ENCODE assay signal across 9 cellular contexts in the genomic region with DNA sequence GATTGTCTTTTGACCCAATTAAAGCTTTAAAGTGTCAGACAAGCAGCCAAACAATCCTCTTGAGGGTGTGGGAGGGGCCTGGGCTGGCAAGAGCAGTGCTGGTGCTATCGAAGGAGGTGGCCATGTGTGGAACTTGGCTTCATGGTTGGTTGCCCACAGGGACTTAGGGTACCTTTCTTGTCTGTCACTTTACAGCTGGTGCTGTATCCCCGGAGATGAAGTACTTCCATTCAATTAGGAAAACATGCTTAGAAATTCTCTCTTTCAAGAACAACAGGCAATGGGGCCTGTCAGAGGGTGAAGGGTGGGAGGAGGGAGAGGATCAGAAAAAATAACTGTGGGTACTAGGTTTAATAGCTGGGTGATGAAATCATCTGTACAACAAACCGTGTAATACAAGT.
A peak's percentile ranks its signal among the peaks of the same experiment; 100 is the strongest.
DNase-seq lines count a peak whose midpoint lies in the region; ATAC-seq and TF ChIP-seq lines count a peak whose summit lies in the region.
"Had no signal": no experiment of that assay in that cellular context is flagged by ENCODE, and none has a peak within 500 bp of the region (broad histone marks: within the 10 kb centered on the region; RNA-seq: fewer than 3 reads in every experiment).

No MANE protein-coding gene starts in this region.

- H2AFZ ChIP-seq in SK-N-SH (ENCODE audit: low read depth) = no peak overlapping the region

- peaks cover 43% of the 10 kb centered on the region for H3F3A ChIP-seq in SK-N-SH (replicated peaks; ENCODE audit: insufficient read depth)

- H3K27ac ChIP-seq in SK-N-SH (ENCODE audit: low read depth in 2 of 2, low read length in 1 of 2) (peak overlapping the region; percentile 62 to 77; a peak in 3 of 4 replicates), RWPE1 (peak overlapping the region; percentile 88), left ventricle myocardium inferior (replicated peaks) (peak overlapping the region; percentile 57)
- H3K27ac ChIP-seq: C4-2B had no signal

- H3K36me3 ChIP-seq in SK-N-SH (replicated peaks in 1 of 2; ENCODE audit: control insufficient read depth in 1 of 2, insufficient read depth in 2 of 2, low read length in 1 of 2) (no peaks in the 10 kb centered on the region), left ventricle myocardium inferior (no peaks in the 10 kb centered on the region)

- DNase-seq in SK-N-SH = no peak
- DNase-seq in RWPE1 (ENCODE audit: low spot score) = no peak
- peak; percentile 41 for DNase-seq in left ventricle myocardium inferior
- DNase-seq in activated CD4-positive, alpha-beta T cell treated with anti-CD3 and anti-CD28 coated beads for 1 hour = no peak
- DNase-seq in T1000 (lab: John Stamatoyannopoulos, UW) = no peak
- DNase-seq in SW 1271 (lab: John Stamatoyannopoulos, UW) = no peak

- POLR2A ChIA-PET in SK-N-SH (lab: Yijun Ruan, JAX) (no interaction called here), RWPE1 (lab: Yijun Ruan, JAX; ENCODE audit: low non-redundant PET) (no interaction called here)

- intact Hi-C loops in left ventricle myocardium inferior (cut with micrococcal nuclease) = no loop called here

- WGBS in SK-N-SH (ENCODE audit: low lambda C conversion rate) = 79% methylated on average over 3 of the region's 3 CpGs

- ATAC-seq in SK-N-SH treated with all-trans-retinoic acid at 6 μM for 48 hours = no peak
- ATAC-seq in HG03025 (IDR thresholded peaks at IDR 0.05; ENCODE audit: low FRiP score, unreplicated experiment) = peak; percentile 64

- H3K9ac ChIP-seq in SK-N-SH = peak overlapping the region; percentile 4; the same call in 1 of the 2 replicates

- no peaks in the 10 kb centered on the region for H3K9me2 ChIP-seq in SK-N-SH

- H3K4me1 ChIP-seq in SK-N-SH (ENCODE audit: control insufficient read depth in 1 of 2, insufficient read depth in 2 of 2, low read depth in 1 of 2, low read length in 1 of 2) = peaks cover 2 to 51% of the 10 kb centered on the region in 2 experiments
- H3K4me1 ChIP-seq in left ventricle myocardium inferior = peaks cover 74% of the 10 kb centered on the region

- TF ChIP-seq RAD21 in SK-N-SH (IDR thresholded peaks at IDR 0.05; ENCODE audit: low read length) = no peak

- CTCF ChIA-PET in SK-N-SH (lab: Yijun Ruan, JAX) = interaction anchor here (1.0 kb wide), 1 partner anchor 27 kb away, joined by 3 read pairs; no protein-coding TSS in a partner anchor
- CTCF ChIA-PET in RWPE1 (lab: Yijun Ruan, JAX) = no interaction called here

- no peaks in the 10 kb centered on the region for H4K20me1 ChIP-seq in SK-N-SH (ENCODE audit: insufficient read depth)

- no peaks in the 10 kb centered on the region for H3K9me3 ChIP-seq in SK-N-SH
- H3K9me3 ChIP-seq in left ventricle myocardium inferior (replicated peaks) = no peaks in the 10 kb centered on the region

- H3K27me3 ChIP-seq in SK-N-SH (ENCODE audit: insufficient read depth) = no peaks in the 10 kb centered on the region
- H3K27me3 ChIP-seq in left ventricle myocardium inferior (ENCODE audit: low read depth) = no peaks in the 10 kb centered on the region

- H3K4me2 ChIP-seq in SK-N-SH = no peak overlapping the region

- no peak for TF ChIP-seq EP300 in SK-N-SH (IDR thresholded peaks at IDR 0.05; ENCODE audit: borderline replicate concordance in 1 of 2, low read depth in 1 of 2, low read length in 1 of 2)

- H3K4me3 ChIP-seq in SK-N-SH (ENCODE audit: low read depth in 2 of 2, low read length in 1 of 2) = no peak overlapping the region
- no peak overlapping the region for H3K4me3 ChIP-seq in left ventricle myocardium inferior

- TF ChIP-seq CTCF in SK-N-SH (IDR thresholded peaks at IDR 0.05) (no peak), RWPE1 (conservative IDR thresholded peaks at IDR 0.05; ENCODE audit: low read depth) (no peak), left ventricle myocardium inferior (IDR thresholded peaks at IDR 0.05; ENCODE audit: borderline replicate concordance) (no peak)

- no peaks in the 10 kb centered on the region for H3K79me2 ChIP-seq in SK-N-SH (ENCODE audit: insufficient read depth)

TF ChIP-seq in SK-N-SH, 30 proteins besides CTCF, POLR2A, EP300 and RAD21 (continues in another document):
- TF ChIP-seq, protein P1, sequence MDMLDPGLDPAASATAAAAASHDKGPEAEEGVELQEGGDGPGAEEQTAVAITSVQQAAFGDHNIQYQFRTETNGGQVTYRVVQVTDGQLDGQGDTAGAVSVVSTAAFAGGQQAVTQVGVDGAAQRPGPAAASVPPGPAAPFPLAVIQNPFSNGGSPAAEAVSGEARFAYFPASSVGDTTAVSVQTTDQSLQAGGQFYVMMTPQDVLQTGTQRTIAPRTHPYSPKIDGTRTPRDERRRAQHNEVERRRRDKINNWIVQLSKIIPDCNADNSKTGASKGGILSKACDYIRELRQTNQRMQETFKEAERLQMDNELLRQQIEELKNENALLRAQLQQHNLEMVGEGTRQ (IDR thresholded peaks at IDR 0.05; ENCODE audit: borderline replicate concordance, low read depth, low read length) = no peak
- TF ChIP-seq ELF1 (IDR thresholded peaks at IDR 0.05) = no peak
- no peak for TF ChIP-seq RFX5 (IDR thresholded peaks at IDR 0.05; ENCODE audit: low read length)
- TF ChIP-seq, protein P2, sequence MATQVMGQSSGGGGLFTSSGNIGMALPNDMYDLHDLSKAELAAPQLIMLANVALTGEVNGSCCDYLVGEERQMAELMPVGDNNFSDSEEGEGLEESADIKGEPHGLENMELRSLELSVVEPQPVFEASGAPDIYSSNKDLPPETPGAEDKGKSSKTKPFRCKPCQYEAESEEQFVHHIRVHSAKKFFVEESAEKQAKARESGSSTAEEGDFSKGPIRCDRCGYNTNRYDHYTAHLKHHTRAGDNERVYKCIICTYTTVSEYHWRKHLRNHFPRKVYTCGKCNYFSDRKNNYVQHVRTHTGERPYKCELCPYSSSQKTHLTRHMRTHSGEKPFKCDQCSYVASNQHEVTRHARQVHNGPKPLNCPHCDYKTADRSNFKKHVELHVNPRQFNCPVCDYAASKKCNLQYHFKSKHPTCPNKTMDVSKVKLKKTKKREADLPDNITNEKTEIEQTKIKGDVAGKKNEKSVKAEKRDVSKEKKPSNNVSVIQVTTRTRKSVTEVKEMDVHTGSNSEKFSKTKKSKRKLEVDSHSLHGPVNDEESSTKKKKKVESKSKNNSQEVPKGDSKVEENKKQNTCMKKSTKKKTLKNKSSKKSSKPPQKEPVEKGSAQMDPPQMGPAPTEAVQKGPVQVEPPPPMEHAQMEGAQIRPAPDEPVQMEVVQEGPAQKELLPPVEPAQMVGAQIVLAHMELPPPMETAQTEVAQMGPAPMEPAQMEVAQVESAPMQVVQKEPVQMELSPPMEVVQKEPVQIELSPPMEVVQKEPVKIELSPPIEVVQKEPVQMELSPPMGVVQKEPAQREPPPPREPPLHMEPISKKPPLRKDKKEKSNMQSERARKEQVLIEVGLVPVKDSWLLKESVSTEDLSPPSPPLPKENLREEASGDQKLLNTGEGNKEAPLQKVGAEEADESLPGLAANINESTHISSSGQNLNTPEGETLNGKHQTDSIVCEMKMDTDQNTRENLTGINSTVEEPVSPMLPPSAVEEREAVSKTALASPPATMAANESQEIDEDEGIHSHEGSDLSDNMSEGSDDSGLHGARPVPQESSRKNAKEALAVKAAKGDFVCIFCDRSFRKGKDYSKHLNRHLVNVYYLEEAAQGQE (IDR thresholded peaks at IDR 0.05; ENCODE audit: low read depth, low read length) = no peak

TF ChIP-seq in SK-N-SH treated with all-trans-retinoic acid at 6 μM for 48 hours, 23 proteins besides CTCF, POLR2A, EP300 and RAD21:
- TF ChIP-seq GLIS3 (CRISPR knock-in tag; IDR thresholded peaks at IDR 0.05) (no peak), TCF4 (CRISPR knock-in tag; IDR thresholded peaks at IDR 0.05; ENCODE audit: borderline replicate concordance) (no peak), OSR1 (CRISPR knock-in tag; IDR thresholded peaks at IDR 0.05) (no peak), ZFP30 (CRISPR knock-in tag; IDR thresholded peaks at IDR 0.05) (no peak)
- TF ChIP-seq, protein P3, sequence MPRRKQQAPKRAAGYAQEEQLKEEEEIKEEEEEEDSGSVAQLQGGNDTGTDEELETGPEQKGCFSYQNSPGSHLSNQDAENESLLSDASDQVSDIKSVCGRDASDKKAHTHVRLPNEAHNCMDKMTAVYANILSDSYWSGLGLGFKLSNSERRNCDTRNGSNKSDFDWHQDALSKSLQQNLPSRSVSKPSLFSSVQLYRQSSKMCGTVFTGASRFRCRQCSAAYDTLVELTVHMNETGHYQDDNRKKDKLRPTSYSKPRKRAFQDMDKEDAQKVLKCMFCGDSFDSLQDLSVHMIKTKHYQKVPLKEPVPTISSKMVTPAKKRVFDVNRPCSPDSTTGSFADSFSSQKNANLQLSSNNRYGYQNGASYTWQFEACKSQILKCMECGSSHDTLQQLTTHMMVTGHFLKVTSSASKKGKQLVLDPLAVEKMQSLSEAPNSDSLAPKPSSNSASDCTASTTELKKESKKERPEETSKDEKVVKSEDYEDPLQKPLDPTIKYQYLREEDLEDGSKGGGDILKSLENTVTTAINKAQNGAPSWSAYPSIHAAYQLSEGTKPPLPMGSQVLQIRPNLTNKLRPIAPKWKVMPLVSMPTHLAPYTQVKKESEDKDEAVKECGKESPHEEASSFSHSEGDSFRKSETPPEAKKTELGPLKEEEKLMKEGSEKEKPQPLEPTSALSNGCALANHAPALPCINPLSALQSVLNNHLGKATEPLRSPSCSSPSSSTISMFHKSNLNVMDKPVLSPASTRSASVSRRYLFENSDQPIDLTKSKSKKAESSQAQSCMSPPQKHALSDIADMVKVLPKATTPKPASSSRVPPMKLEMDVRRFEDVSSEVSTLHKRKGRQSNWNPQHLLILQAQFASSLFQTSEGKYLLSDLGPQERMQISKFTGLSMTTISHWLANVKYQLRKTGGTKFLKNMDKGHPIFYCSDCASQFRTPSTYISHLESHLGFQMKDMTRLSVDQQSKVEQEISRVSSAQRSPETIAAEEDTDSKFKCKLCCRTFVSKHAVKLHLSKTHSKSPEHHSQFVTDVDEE (CRISPR knock-in tag; IDR thresholded peaks at IDR 0.05) = no peak
- TF ChIP-seq, protein P4, sequence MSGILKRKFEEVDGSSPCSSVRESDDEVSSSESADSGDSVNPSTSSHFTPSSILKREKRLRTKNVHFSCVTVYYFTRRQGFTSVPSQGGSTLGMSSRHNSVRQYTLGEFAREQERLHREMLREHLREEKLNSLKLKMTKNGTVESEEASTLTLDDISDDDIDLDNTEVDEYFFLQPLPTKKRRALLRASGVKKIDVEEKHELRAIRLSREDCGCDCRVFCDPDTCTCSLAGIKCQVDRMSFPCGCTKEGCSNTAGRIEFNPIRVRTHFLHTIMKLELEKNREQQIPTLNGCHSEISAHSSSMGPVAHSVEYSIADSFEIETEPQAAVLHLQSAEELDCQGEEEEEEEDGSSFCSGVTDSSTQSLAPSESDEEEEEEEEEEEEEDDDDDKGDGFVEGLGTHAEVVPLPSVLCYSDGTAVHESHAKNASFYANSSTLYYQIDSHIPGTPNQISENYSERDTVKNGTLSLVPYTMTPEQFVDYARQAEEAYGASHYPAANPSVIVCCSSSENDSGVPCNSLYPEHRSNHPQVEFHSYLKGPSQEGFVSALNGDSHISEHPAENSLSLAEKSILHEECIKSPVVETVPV (CRISPR knock-in tag; IDR thresholded peaks at IDR 0.05) = no peak
